19 cellular contexts compared by ENCODE assay signal in the genomic region with DNA sequence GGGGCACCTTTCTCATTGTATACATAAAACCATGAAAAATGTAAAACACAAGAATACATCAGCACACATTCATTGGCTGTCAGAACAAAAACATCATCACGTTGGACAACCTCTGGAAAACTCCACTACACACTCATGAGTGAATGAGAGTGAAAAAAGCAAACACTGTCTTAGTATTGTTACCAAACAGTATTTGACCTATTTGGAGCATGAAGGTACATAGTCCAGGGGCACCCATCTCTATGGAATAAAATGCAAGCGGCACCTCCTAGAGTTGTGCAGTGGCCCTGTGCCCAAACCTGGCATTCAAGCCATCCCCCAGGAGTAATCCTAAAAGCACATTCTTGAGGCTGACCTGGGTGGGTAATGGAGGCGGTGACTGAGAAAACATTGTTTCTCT.
DNase-seq lines count a peak whose midpoint lies in the region; ATAC-seq and TF ChIP-seq lines count a peak whose summit lies in the region.
"Had no signal": no experiment of that assay in that cellular context is flagged by ENCODE, and none has a peak within 500 bp of the region (broad histone marks: within the 10 kb centered on the region; RNA-seq: fewer than 3 reads in every experiment).

No MANE protein-coding gene starts in this region.

- H2AFZ ChIP-seq in GM23338: peak overlapping the region; percentile 91; the same call in 1 of the 2 replicates

- no peaks in the 10 kb centered on the region for H3F3A ChIP-seq in GM23338 (replicated peaks; ENCODE audit: low read depth)

- H3K4me2 ChIP-seq in GM23338: no peak overlapping the region
- H3K4me2 ChIP-seq: A549; BLaER1 treated with 17β-estradiol and CSF1 and Interleukin-3, amounts not matched to agents 10 nM and 100 nM had no signal

- intact Hi-C loops in right lobe of liver (cut with DNase I): loop anchor here in 1 of 2 donors (10.0 kb wide), 1 partner anchor 398 kb away; no protein-coding TSS in a partner anchor

- TF ChIP-seq CTCF in GM23338 (conservative IDR thresholded peaks at IDR 0.05; ENCODE audit: low read depth in 2 of 2) (no peak), endodermal cell (conservative IDR thresholded peaks at IDR 0.05) (no peak), right lobe of liver (IDR thresholded peaks at IDR 0.05) (no peak)

- no peaks in the 10 kb centered on the region for H3K9me2 ChIP-seq in GM23338 (ENCODE audit: insufficient read depth)

- no peak overlapping the region for H3K9ac ChIP-seq in endodermal cell (ENCODE audit: extremely low read depth, low read length, poor library complexity, severe bottlenecking)
- H3K9ac ChIP-seq: BLaER1 treated with 17β-estradiol and CSF1 and Interleukin-3, amounts not matched to agents 10 nM and 100 nM had no signal

- H3K9me3 Mint-ChIP-seq in GM23338: no peaks in the 10 kb centered on the region; the same call in none of the 3 replicates
- peaks cover 10% of the 10 kb centered on the region for H3K9me3 Mint-ChIP-seq in endodermal cell
- H3K9me3 Mint-ChIP-seq: CD8-positive, alpha-beta T cell had no signal

- DNase-seq in GM23338 (ENCODE audit: low spot score): no peak
- no peak for DNase-seq in endodermal cell
- no peak for DNase-seq in right lobe of liver
- DNase-seq in NK-92 (lab: John Stamatoyannopoulos, UW; ENCODE audit: unreplicated experiment): no peak
- no peak for DNase-seq in foreskin melanocyte
- DNase-seq: Calu3; CD8-positive, alpha-beta T cell; GF-D8; GOT3; H9; IMR-90 had no signal

- WGBS in endodermal cell (ENCODE audit: insufficient coverage in 1 of 2, insufficient read length in 1 of 2), 2 experiments: 85 to 100% methylated on average over 1 to 3 of the region's 3 CpGs
- 0% methylated on average over 1 of the region's 3 CpGs for WGBS in right lobe of liver (ENCODE audit: insufficient coverage, low coverage, low lambda C conversion rate, missing lambda C conversion rate)

- H3K36me3 Mint-ChIP-seq in GM23338 (ENCODE audit: low read depth): no peaks in the 10 kb centered on the region; the same call in 2 of the 3 replicates
- H3K36me3 Mint-ChIP-seq in endodermal cell (ENCODE audit: low read depth): no peaks in the 10 kb centered on the region
- H3K36me3 Mint-ChIP-seq: CD8-positive, alpha-beta T cell had no signal

- no peaks in the 10 kb centered on the region for H3K36me3 ChIP-seq in GM23338 (ENCODE audit: insufficient read depth)
- no peaks in the 10 kb centered on the region for H3K36me3 ChIP-seq in endodermal cell (ENCODE audit: control insufficient read depth, insufficient read depth, low read length)
- H3K36me3 ChIP-seq in right lobe of liver: no peaks in the 10 kb centered on the region

- no peaks in the 10 kb centered on the region for H4K20me1 ChIP-seq in GM23338 (replicated peaks; ENCODE audit: insufficient read depth)
- H4K20me1 ChIP-seq: BLaER1 treated with 17β-estradiol and CSF1 and Interleukin-3, amounts not matched to agents 10 nM and 100 nM had no signal

- H3K27ac ChIP-seq in GM23338 (ENCODE audit: low read depth) (no peak overlapping the region), endodermal cell (ENCODE audit: low read depth, low read length) (peak overlapping the region; percentile 71), right lobe of liver (no peak overlapping the region), temporal lobe (ENCODE audit: low read depth, low read length) (peak overlapping the region; percentile 9)
- H3K27ac ChIP-seq: 22Rv1; A549; BLaER1 treated with 17β-estradiol and CSF1 and Interleukin-3, amounts not matched to agents 10 nM and 100 nM; HL-60 had no signal

- no peak overlapping the region for H3K4me3 ChIP-seq in GM23338
- no peak overlapping the region for H3K4me3 ChIP-seq in endodermal cell (ENCODE audit: low read length)
- no peak overlapping the region for H3K4me3 ChIP-seq in right lobe of liver
- H3K4me3 ChIP-seq: A549; BLaER1 treated with 17β-estradiol and CSF1 and Interleukin-3, amounts not matched to agents 10 nM and 100 nM; K562 had no signal

- peaks cover 2% of the 10 kb centered on the region for H3K27me3 Mint-ChIP-seq in GM23338 (ENCODE audit: insufficient read depth, low read depth, poor library complexity)
- H3K27me3 Mint-ChIP-seq in endodermal cell (ENCODE audit: insufficient read depth): peaks cover 2% of the 10 kb centered on the region

- H3K79me2 ChIP-seq in GM23338 (replicated peaks; ENCODE audit: insufficient read depth): no peaks in the 10 kb centered on the region

- TF ChIP-seq POLR2A in right lobe of liver (IDR thresholded peaks at IDR 0.05): no peak

- peaks cover 5% of the 10 kb centered on the region for H3K9me3 ChIP-seq in endodermal cell (ENCODE audit: control insufficient read depth, low read length)
- no peaks in the 10 kb centered on the region for H3K9me3 ChIP-seq in right lobe of liver
- H3K9me3 ChIP-seq: A549 had no signal

- H3K27me3 ChIP-seq in GM23338 (ENCODE audit: insufficient read depth): no peaks in the 10 kb centered on the region
- H3K27me3 ChIP-seq in endodermal cell (ENCODE audit: control insufficient read depth, insufficient read depth, low read length, poor library complexity, severe bottlenecking): no peaks in the 10 kb centered on the region
- H3K27me3 ChIP-seq in right lobe of liver: no peaks in the 10 kb centered on the region
- H3K27me3 ChIP-seq: BLaER1 treated with 17β-estradiol and CSF1 and Interleukin-3, amounts not matched to agents 10 nM and 100 nM had no signal

- H3K27ac Mint-ChIP-seq in GM23338: no peak overlapping the region
- no peak overlapping the region for H3K27ac Mint-ChIP-seq in endodermal cell
- H3K27ac Mint-ChIP-seq: B cell; CD8-positive, alpha-beta T cell; H9 had no signal

- H3K4me1 ChIP-seq in GM23338 (ENCODE audit: insufficient read depth) (no peaks in the 10 kb centered on the region), endodermal cell (ENCODE audit: control insufficient read depth, insufficient read depth, low read length) (no peaks in the 10 kb centered on the region), right lobe of liver (peaks cover 0 to 6% (median 0%) of the 10 kb centered on the region in 4 donors)
- H3K4me1 ChIP-seq: A549 had no signal

- ATAC-seq in GM23338 (no peak), right lobe of liver (peak; percentile 65 to 89 (median 86)), HG03457 (IDR thresholded peaks at IDR 0.05; ENCODE audit: unreplicated experiment) (no peak)
- ATAC-seq: A549; CD8-positive, alpha-beta T cell; K562 had no signal

- H3K4me1 Mint-ChIP-seq in GM23338 (0 out of 3 replicates have a peak, but pooled peaks cover 2% of the 10 kb centered on the region), endodermal cell (peaks cover 4% of the 10 kb centered on the region)
- H3K4me1 Mint-ChIP-seq: B cell had no signal

- H3K4me3 Mint-ChIP-seq in GM23338 (no peak overlapping the region), endodermal cell (no peak overlapping the region)
- H3K4me3 Mint-ChIP-seq: B cell; CD8-positive, alpha-beta T cell; H9 had no signal

TF ChIP-seq in GM23338, 12 proteins besides CTCF, POLR2A, EP300 and RAD21:
- TF ChIP-seq ZNF114 (CRISPR knock-in tag; IDR thresholded peaks at IDR 0.05) (no peak), NANOG (IDR thresholded peaks at IDR 0.05; ENCODE audit: borderline replicate concordance) (no peak)

Comparison
In these comparisons a context has a peak if more than half of its experiments do, and no peak if none do; other contexts are left out.
1. ATAC-seq: peak in right lobe of liver (4 of 4); none in GM23338 (single experiment) and HG03457 (single experiment).
2. H3K27ac ChIP-seq: peak in endodermal cell (single experiment) and temporal lobe (single experiment); none in GM23338 (single experiment) and right lobe of liver (0 of 3).